ENCODE assay signal across 8 cellular contexts in genomic region chr10:113093188-113094113, GRCh38.
A peak's percentile ranks its signal among the peaks of the same experiment; 100 is the strongest.
DNase-seq lines count a peak whose midpoint lies in the region; ATAC-seq, FAIRE-seq and TF ChIP-seq lines count a peak whose summit lies in the region.

No MANE protein-coding gene starts in this region.

- intact Hi-C loops in K562 (cut with micrococcal nuclease) (no loop called here), OCI-LY7 (cut with micrococcal nuclease; ENCODE audit: unreplicated experiment) (no loop called here)

- TF ChIP-seq EP300 in K562 (IDR thresholded peaks at IDR 0.05; ENCODE audit: low read length), result no peak

- no peaks in the 10 kb centered on the region for H3K9me1 ChIP-seq in K562 (ENCODE audit: control insufficient read depth, insufficient read depth, low read length)

- no peak overlapping the region for H3K4me2 ChIP-seq in K562 (ENCODE audit: insufficient read depth, low read length)
- H3K4me2 ChIP-seq in OCI-LY7 (ENCODE audit: low read length), result no peak overlapping the region

- WGBS in K562 (ENCODE audit: insufficient coverage, low coverage, missing lambda C conversion rate), result 56% methylated on average over 10 of the region's 10 CpGs

- no peak for TF ChIP-seq CTCF in K562 (IDR thresholded peaks at IDR 0.05 in 2 of 3, conservative IDR thresholded peaks at IDR 0.05 in 1 of 3; ENCODE audit: insufficient read depth in 2 of 3, low read depth in 1 of 3, low read length in 3 of 3)
- TF ChIP-seq CTCF in osteocyte (IDR thresholded peaks at IDR 0.05), result no peak
- no peak for TF ChIP-seq CTCF in OCI-LY7 (conservative IDR thresholded peaks at IDR 0.05; ENCODE audit: low read length)

- H3K27me3 ChIP-seq in K562 (ENCODE audit: control insufficient read depth in 2 of 2, insufficient read depth in 2 of 2, low read length in 2 of 2), result no peaks in the 10 kb centered on the region; a peak in 1 of 5 replicates

- H3K9me2 ChIP-seq in OCI-LY7 (ENCODE audit: insufficient read depth, low read length), result no peaks in the 10 kb centered on the region

- in situ Hi-C loops in K562 (cut with MboI), result no loop called here

- peak; percentile 76 for ATAC-seq in GM18861 (IDR thresholded peaks at IDR 0.05; ENCODE audit: unreplicated experiment)
- peak; percentile 73 for ATAC-seq in HG03442 (IDR thresholded peaks at IDR 0.05; ENCODE audit: unreplicated experiment)
- ATAC-seq in K562, result no peak
- ATAC-seq in HG03520 (IDR thresholded peaks at IDR 0.05; ENCODE audit: unreplicated experiment), result no peak

- no peak overlapping the region for H3K4me3 ChIP-seq in K562
- H3K4me3 ChIP-seq in OCI-LY7 (ENCODE audit: low read depth, low read length, poor library complexity, severe bottlenecking), result no peak overlapping the region

- BruUV-seq in K562 (replicated peaks; lab: Mats Ljungman, UMichigan), result no TSS peak
- BruUV-seq in OCI-LY7 (replicated peaks; lab: Mats Ljungman, UMichigan), result no TSS peak

- H3K4me1 ChIP-seq in K562 (replicated peaks in 1 of 2; ENCODE audit: control insufficient read depth in 2 of 2, insufficient read depth in 2 of 2, low read length in 2 of 2), result peaks cover 6 to 23% of the 10 kb centered on the region in 2 experiments; a peak in 3 of 5 replicates
- H3K4me1 ChIP-seq in OCI-LY7 (ENCODE audit: insufficient read depth, low read length, poor library complexity, severe bottlenecking), result no peaks in the 10 kb centered on the region

- H3K27me3 Mint-ChIP-seq in osteocyte (ENCODE audit: unreplicated experiment), result no peaks in the 10 kb centered on the region

- no peaks in the 10 kb centered on the region for H3K79me2 ChIP-seq in K562 (ENCODE audit: control insufficient read depth, insufficient read depth, low read length)
- no peaks in the 10 kb centered on the region for H3K79me2 ChIP-seq in OCI-LY7 (ENCODE audit: insufficient read depth, low read depth, low read length)

- H3K9me3 ChIP-seq in K562 (replicated peaks; ENCODE audit: control insufficient read depth, insufficient read depth, low read depth, low read length), result no peaks in the 10 kb centered on the region
- H3K9me3 ChIP-seq in OCI-LY7 (ENCODE audit: low read length), result no peaks in the 10 kb centered on the region

- peaks cover 42% of the 10 kb centered on the region for H3K36me3 Mint-ChIP-seq in osteocyte (ENCODE audit: unreplicated experiment)

- H3K9ac ChIP-seq in K562 (ENCODE audit: insufficient read depth in 1 of 2, low read depth in 2 of 2, low read length in 2 of 2), result no peak overlapping the region

- no peaks in the 10 kb centered on the region for H3K9me3 Mint-ChIP-seq in osteocyte (ENCODE audit: unreplicated experiment)

- CTCF ChIA-PET in K562 (lab: Yijun Ruan, JAX; ENCODE audit: low intra/inter-chr PET ratio), result no interaction called here
- CTCF ChIA-PET in OCI-LY7 (lab: Charles Lee; ENCODE audit: unreplicated experiment), result no interaction called here

- H3K27ac ChIP-seq in K562 (ENCODE audit: extremely low read depth, low read depth, low read length), result no peak overlapping the region
- no peak overlapping the region for H3K27ac ChIP-seq in OCI-LY7 (ENCODE audit: low read depth, low read length, poor library complexity, severe bottlenecking)

- H2AFZ ChIP-seq in K562 (ENCODE audit: low read depth, low read length) (no peak overlapping the region), OCI-LY7 (ENCODE audit: low read length) (no peak overlapping the region)

- no peak overlapping the region for H3K4me3 Mint-ChIP-seq in osteocyte (ENCODE audit: unreplicated experiment)

- no peak for TF ChIP-seq POLR2A in K562 (conservative IDR thresholded peaks at IDR 0.05)

- TF ChIP-seq RAD21 in K562 (CRISPR knock-in tag; conservative IDR thresholded peaks at IDR 0.05 in 1 of 2, IDR thresholded peaks at IDR 0.05 in 1 of 2), result no peak

- H3K36me3 ChIP-seq in K562 (ENCODE audit: control insufficient read depth, insufficient read depth, low read length) (no peaks in the 10 kb centered on the region), OCI-LY7 (ENCODE audit: insufficient read depth, low read length) (no peaks in the 10 kb centered on the region)

- H3K27ac Mint-ChIP-seq in osteocyte (ENCODE audit: unreplicated experiment), result peak overlapping the region; percentile 84

- H4K20me1 ChIP-seq in K562 (replicated peaks; ENCODE audit: control insufficient read depth, insufficient read depth, low read length) (no peaks in the 10 kb centered on the region), OCI-LY7 (ENCODE audit: insufficient read depth, low read length) (0 out of 2 replicates have a peak, but pooled peaks cover 3% of the 10 kb centered on the region)

- DNase-seq in K562 (ENCODE audit: extremely low read depth in 1 of 4, low spot score in 3 of 4) (no peak), osteocyte (ENCODE audit: extremely low spot score, unreplicated experiment) (no peak), OCI-LY7 (ENCODE audit: low spot score) (no peak), activated gamma-delta T cell (lab: John Stamatoyannopoulos, UW) (no peak), NCI-H1105 treated with DMSO at 0.1 percent for 48 hours (lab: John Stamatoyannopoulos, UW) (no peak)

- no peak for FAIRE-seq in K562 (lab: Jason Lieb, UNC)

- H3K4me1 Mint-ChIP-seq in osteocyte (ENCODE audit: unreplicated experiment), result peaks cover 38% of the 10 kb centered on the region

- POLR2A ChIA-PET in K562 (lab: Yijun Ruan, JAX) (no interaction called here), OCI-LY7 (lab: Charles Lee) (interaction anchor here (0.6 to 1.0 kb wide), 3 partner anchors 40 to 1154 kb away, joined by 3 to 4 read pairs (median 3); no protein-coding TSS in a partner anchor)

TF ChIP-seq in K562, 482 proteins besides CTCF, POLR2A, EP300 and RAD21:
- TF ChIP-seq POLR3G (IDR thresholded peaks at IDR 0.05; ENCODE audit: extremely low read depth, insufficient read length, insufficient replicate concordance) (no peak), ARID1B (IDR thresholded peaks at IDR 0.05) (peak; percentile 53; the same call in 1 of the 2 replicates), ZNF511 (CRISPR knock-in tag; IDR thresholded peaks at IDR 0.05) (no peak), ATF3 (IDR thresholded peaks at IDR 0.05) (peak; percentile 82), ATF3 (CRISPR knock-in tag; conservative IDR thresholded peaks at IDR 0.05) (no peak), PCBP2 (IDR thresholded peaks at IDR 0.05; ENCODE audit: low read depth, low read length, poor library complexity, severe bottlenecking) (no peak), HBP1 (CRISPR knock-in tag; IDR thresholded peaks at IDR 0.05) (no peak), FOXA3 (CRISPR knock-in tag; conservative IDR thresholded peaks at IDR 0.05 in 1 of 2, IDR thresholded peaks at IDR 0.05 in 1 of 2) (peak; percentile 75 to 88; a peak in 3 of 4 replicates), JUN (IDR thresholded peaks at IDR 0.05; ENCODE audit: borderline replicate concordance, low read depth, low read length) (peak; percentile 78), JUN (CRISPR knock-in tag; IDR thresholded peaks at IDR 0.05; ENCODE audit: borderline replicate concordance) (no peak), KDM4B (IDR thresholded peaks at IDR 0.05; ENCODE audit: borderline replicate concordance in 2 of 2, low read depth in 1 of 2) (no peak), FOSL1 (tag; conservative IDR thresholded peaks at IDR 0.05) (peak; percentile 67), THRAP3 (IDR thresholded peaks at IDR 0.05; ENCODE audit: borderline replicate concordance) (no peak), LCOR (CRISPR knock-in tag; IDR thresholded peaks at IDR 0.05) (no peak), SMARCE1 (IDR thresholded peaks at IDR 0.05) (0 out of 2 replicates have a peak, but pooled peaks have one; percentile 58), JUND (IDR thresholded peaks at IDR 0.05; ENCODE audit: borderline replicate concordance, low read depth, low read length) (peak; percentile 82), JUND (tag; IDR thresholded peaks at IDR 0.05; ENCODE audit: borderline replicate concordance, low read depth, low read length) (peak; percentile 83; the same call in 2 of the 3 replicates), SMARCA4 (IDR thresholded peaks at IDR 0.05) (peak; percentile 40; the same call in 1 of the 2 replicates)
TF ChIP-seq in K562: peak in this region for 8.

Comparison
In these comparisons a context has a peak if more than half of its experiments do, and no peak if none do; other contexts are left out.
1. ATAC-seq: peak in GM18861 (single experiment) and HG03442 (single experiment); none in K562 (single experiment) and HG03520 (single experiment).